Comparison of ENCODE assay signal across 1 cellular context in the genomic region with DNA sequence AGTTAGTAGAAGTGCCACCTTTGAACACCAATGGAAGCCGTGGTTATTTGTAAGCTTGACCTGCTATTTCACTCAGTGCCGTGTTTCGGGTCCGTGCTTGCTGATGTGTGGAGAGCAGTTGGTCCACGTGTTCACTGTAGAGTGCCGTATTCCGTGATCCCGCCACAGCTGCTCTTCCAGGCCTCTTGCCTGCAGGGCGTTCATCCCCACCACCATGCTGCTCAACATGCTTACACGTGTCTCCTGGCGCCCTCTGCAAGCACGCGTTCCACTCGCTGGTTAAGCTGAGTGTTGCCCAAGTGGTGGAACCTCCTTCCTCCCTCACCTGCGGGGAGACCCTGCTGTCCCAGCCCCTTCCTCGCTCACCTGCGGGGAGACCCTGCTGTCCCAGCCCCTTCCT.
TF ChIP-seq lines count a peak whose summit lies in the region.

No MANE protein-coding gene starts in this region.

TF ChIP-seq in H1, 55 proteins besides CTCF, POLR2A, EP300 and RAD21:
- TF ChIP-seq RNF2 (IDR thresholded peaks at IDR 0.05; ENCODE audit: borderline replicate concordance, low read depth, low read length, missing control alignments, poor library complexity, severe bottlenecking) (no peak), HDAC2 (IDR thresholded peaks at IDR 0.05; ENCODE audit: borderline replicate concordance in 1 of 2, low read depth in 2 of 2, low read length in 2 of 2) (no peak), JUND (IDR thresholded peaks at IDR 0.05; ENCODE audit: low read length) (no peak), MAX (IDR thresholded peaks at IDR 0.05) (no peak), MAFK (IDR thresholded peaks at IDR 0.05; ENCODE audit: low read depth, low read length) (no peak), GABPA (IDR thresholded peaks at IDR 0.05; ENCODE audit: borderline replicate concordance, insufficient read depth, low read length) (no peak), ASH2L (IDR thresholded peaks at IDR 0.05; ENCODE audit: low read length) (no peak), CTBP2 (IDR thresholded peaks at IDR 0.05; ENCODE audit: borderline replicate concordance, insufficient read depth, insufficient read length, low read length) (no peak), HDAC6 (IDR thresholded peaks at IDR 0.05; ENCODE audit: low read depth, low read length) (no peak), PHF8 (conservative IDR thresholded peaks at IDR 0.05; ENCODE audit: low read depth, low read length) (no peak), YY1 (IDR thresholded peaks at IDR 0.05; ENCODE audit: low read depth, low read length) (no peak)
